In genomic region chr2:96832401-96832750, GRCh38 we compare ENCODE assay signal across 1 cellular context.
TF ChIP-seq lines count a peak whose summit lies in the region.

No MANE protein-coding gene starts in this region.

TF ChIP-seq in WTC11, 78 proteins besides CTCF, POLR2A, EP300 and RAD21 (continued from another document):
- TF ChIP-seq USF2 (CRISPR knock-in tag; IDR thresholded peaks at IDR 0.05) (no peak), ZNF317 (CRISPR knock-in tag; IDR thresholded peaks at IDR 0.05; ENCODE audit: borderline replicate concordance, low read depth) (no peak), OVOL2 (CRISPR knock-in tag; IDR thresholded peaks at IDR 0.05; ENCODE audit: borderline replicate concordance) (no peak), STAT6 (CRISPR knock-in tag; conservative IDR thresholded peaks at IDR 0.05; ENCODE audit: low read depth) (no peak), MAX (CRISPR knock-in tag; IDR thresholded peaks at IDR 0.05) (no peak), TEAD4 (CRISPR knock-in tag; IDR thresholded peaks at IDR 0.05) (no peak), SMAD3 (CRISPR knock-in tag; IDR thresholded peaks at IDR 0.05; ENCODE audit: borderline replicate concordance) (no peak), IRF1 (CRISPR knock-in tag; IDR thresholded peaks at IDR 0.05) (no peak), SMAD4 (CRISPR knock-in tag; IDR thresholded peaks at IDR 0.05) (no peak), ZNF232 (CRISPR knock-in tag; IDR thresholded peaks at IDR 0.05) (no peak)
